Comparison of ENCODE assay signal across 10 cellular contexts in the genomic region with DNA sequence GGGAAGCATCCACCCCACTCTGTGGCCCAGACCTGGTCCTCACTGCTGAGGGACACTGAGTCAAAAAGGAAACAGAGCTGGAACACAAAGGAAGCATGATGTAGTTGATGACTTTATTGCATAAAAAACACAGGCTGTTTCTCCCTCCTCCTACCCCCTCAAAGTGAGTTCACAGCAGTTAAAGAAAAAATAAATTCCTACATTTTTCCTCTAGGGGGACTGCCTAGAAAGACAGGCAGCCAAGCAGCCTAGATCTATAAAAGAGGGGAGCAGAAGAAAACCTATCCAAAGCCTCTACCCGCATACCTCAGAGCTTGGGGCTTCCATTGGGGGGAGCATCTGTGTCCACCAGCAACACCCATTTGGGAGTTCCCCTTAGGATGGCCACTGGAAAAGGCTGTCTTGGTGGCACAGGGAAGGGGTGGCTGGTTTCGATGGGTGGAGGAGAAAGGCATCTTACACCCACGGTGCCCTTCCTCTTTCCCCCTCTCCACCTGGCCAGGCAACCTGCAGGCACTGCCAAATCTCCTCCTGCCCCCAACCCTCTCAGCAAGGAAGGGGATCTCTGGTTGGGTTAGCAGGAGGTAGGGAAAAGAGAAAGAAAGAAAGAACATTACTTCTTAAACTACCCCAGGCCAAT. TPM values are rescaled to one million over a fixed set of nuclear protein-coding genes. Genes with fewer than 3 reads are reported as not detected.
DNase-seq lines count a peak whose midpoint lies in the region; ATAC-seq, FAIRE-seq and TF ChIP-seq lines count a peak whose summit lies in the region.
"Had no signal": no experiment of that assay in that cellular context is flagged by ENCODE, and none has a peak within 500 bp of the region (broad histone marks: within the 10 kb centered on the region; RNA-seq: fewer than 3 reads in every experiment).

No MANE protein-coding gene starts in this region.

- peaks cover 0 to 1% of the 10 kb centered on the region in 2 donors for H3K36me3 Mint-ChIP-seq in activated T-cell treated with anti-CD3 and anti-CD28 coated beads, Interleukin-2, amount 50 U/mL, for 72 hours (ENCODE audit: insufficient read depth in 2 of 2)

- TF ChIP-seq EP300 in esophagus muscularis mucosa (IDR thresholded peaks at IDR 0.05) = no peak

- peaks cover 55% of the 10 kb centered on the region for H3K27me3 Mint-ChIP-seq in activated T-cell treated with anti-CD3 and anti-CD28 coated beads, Interleukin-2, amount 50 U/mL, for 72 hours (ENCODE audit: low read depth)

- H3K4me1 Mint-ChIP-seq in activated T-cell treated with anti-CD3 and anti-CD28 coated beads, Interleukin-2, amount 50 U/mL, for 72 hours (ENCODE audit: low read depth) = peaks cover 37% of the 10 kb centered on the region

- no peaks in the 10 kb centered on the region for H3K9me3 ChIP-seq in esophagus muscularis mucosa
- H3K9me3 ChIP-seq: vagina had no signal

- H3K9me3 Mint-ChIP-seq in activated T-cell treated with anti-CD3 and anti-CD28 coated beads, Interleukin-2, amount 50 U/mL, for 72 hours = no peaks in the 10 kb centered on the region

- no peak for TF ChIP-seq POLR2A in H54 (IDR thresholded peaks at IDR 0.05; ENCODE audit: low read depth, low read length)
- TF ChIP-seq POLR2A in esophagus muscularis mucosa (IDR thresholded peaks at IDR 0.05; ENCODE audit: low read depth) = no peak

- H3K4me3 Mint-ChIP-seq in activated T-cell treated with anti-CD3 and anti-CD28 coated beads, Interleukin-2, amount 50 U/mL, for 72 hours = no peak overlapping the region

- POLR2A ChIA-PET in RWPE1 (lab: Yijun Ruan, JAX; ENCODE audit: low non-redundant PET) = no interaction called here

- ATAC-seq in activated T-cell treated with anti-CD3 and anti-CD28 coated beads, Interleukin-2, amount 50 U/mL, for 72 hours (replicated peaks in 1 of 2) = no peak

- intact Hi-C loops in esophagus muscularis mucosa (cut with DNase I) = loop anchor here (10.0 kb wide), 3 partner anchors 100 to 170 kb away; a partner anchor contains a TSS

- H3K27me3 ChIP-seq in esophagus muscularis mucosa = peaks cover 0 to 55% (median 33%) of the 10 kb centered on the region in 4 donors
- H3K27me3 ChIP-seq: vagina had no signal

- WGBS in esophagus muscularis mucosa = 64% methylated on average over 3 of the region's 3 CpGs

- peaks cover 14 to 44% (median 41%) of the 10 kb centered on the region in 4 donors for H3K4me1 ChIP-seq in esophagus muscularis mucosa

- H3K4me3 ChIP-seq in foreskin fibroblast (ENCODE audit: low read depth in 1 of 2, low read length in 2 of 2) (no peak overlapping the region), esophagus muscularis mucosa (no peak overlapping the region)
- H3K4me3 ChIP-seq: vagina had no signal

- TF ChIP-seq CTCF in AG09319 (IDR thresholded peaks at IDR 0.05; ENCODE audit: low read depth, low read length) (peak; percentile 38), RWPE1 (conservative IDR thresholded peaks at IDR 0.05; ENCODE audit: low read depth) (peak; percentile 37), foreskin fibroblast (IDR thresholded peaks at IDR 0.05; ENCODE audit: low read depth, low read length) (peak; percentile 35), esophagus muscularis mucosa (IDR thresholded peaks at IDR 0.05) (no peak)

- H3K27ac ChIP-seq in RWPE1 (peak overlapping the region; percentile 20), esophagus muscularis mucosa (replicated peaks in 1 of 4) (no peak overlapping the region)
- H3K27ac ChIP-seq: vagina had no signal

- DNase-seq in AG09319 (ENCODE audit: extremely low read depth, low read depth) = no peak
- peak; percentile 72 for DNase-seq in H54 (ENCODE audit: insufficient read length, low spot score)
- no peak for DNase-seq in RWPE1 (ENCODE audit: low spot score)
- DNase-seq in foreskin fibroblast = no peak
- no peak for DNase-seq in activated T-cell treated with anti-CD3 and anti-CD28 coated beads, Interleukin-2, amount 50 U/mL, for 72 hours
- no peak for DNase-seq in esophagus muscularis mucosa (ENCODE audit: extremely low spot score)
- no peak for DNase-seq in NCI-H345 (lab: John Stamatoyannopoulos, UW)
- DNase-seq in ureter (ENCODE audit: low spot score) = no peak
- DNase-seq: NK-92 treated with Interleukin-12 subunit alpha and Interleukin-12 subunit beta, amount 100 ng/mL, for 24 hours had no signal

- no peaks in the 10 kb centered on the region for H3K36me3 ChIP-seq in esophagus muscularis mucosa
- H3K36me3 ChIP-seq: vagina had no signal

- CTCF ChIA-PET in RWPE1 (lab: Yijun Ruan, JAX) = interaction anchor here (0.5 to 4.2 kb wide), 6 partner anchors 13 to 66 kb away, joined by 3 to 77 read pairs (median 4); a partner anchor contains a TSS

- H3K27ac Mint-ChIP-seq in activated T-cell treated with anti-CD3 and anti-CD28 coated beads, Interleukin-2, amount 50 U/mL, for 72 hours = no peak overlapping the region

- FAIRE-seq in H54 (lab: Jason Lieb, UNC) = no peak

RNA-seq across cellular contexts. Expression of a gene that starts 3.9 kb away (rescaled TPM):
- 10 to 100 TPM; 16.1 to 17.6 TPM for total RNA-seq in activated T-cell treated with anti-CD3 and anti-CD28 coated beads, Interleukin-2, amount 50 U/mL, for 72 hours
- 10 to 100 TPM in 3 of 4 donors, 1 to 10 TPM in 1; 9.6 to 34.0 (median 23.1) TPM for total RNA-seq in esophagus muscularis mucosa
- total RNA-seq in ureter = 36.5 TPM

RNA-seq across cellular contexts. Expression of a gene that starts 6.0 kb away (rescaled TPM):
- total RNA-seq in activated T-cell treated with anti-CD3 and anti-CD28 coated beads, Interleukin-2, amount 50 U/mL, for 72 hours = under 1 TPM; 0.12 to 0.28 TPM
- under 1 TPM; under 0.01 to 0.71 (median 0.25) TPM for total RNA-seq in esophagus muscularis mucosa
- total RNA-seq in ureter = 9.2 TPM

RNA-seq across cellular contexts. Expression of a gene that starts 13.5 kb away (rescaled TPM):
- total RNA-seq in activated T-cell treated with anti-CD3 and anti-CD28 coated beads, Interleukin-2, amount 50 U/mL, for 72 hours = under 1 TPM; 0.46 to 0.83 TPM
- total RNA-seq in esophagus muscularis mucosa = under 1 TPM in 1 of 4 donors, not detected in 3; 0.45 TPM
- total RNA-seq in ureter = 0.31 TPM
- total RNA-seq: vagina had no signal

RNA-seq across cellular contexts. Expression of a gene that starts 13.6 kb away (rescaled TPM):
- 10 to 100 TPM; 81.7 to 83.5 TPM for total RNA-seq in activated T-cell treated with anti-CD3 and anti-CD28 coated beads, Interleukin-2, amount 50 U/mL, for 72 hours
- total RNA-seq in esophagus muscularis mucosa = 10 to 100 TPM; 43.6 to 86.8 (median 63.2) TPM
- 38.2 TPM for total RNA-seq in ureter

RNA-seq across cellular contexts. Expression of a gene that starts 23.3 kb away (rescaled TPM):
- 10 to 100 TPM; 23.9 to 24.9 TPM for total RNA-seq in activated T-cell treated with anti-CD3 and anti-CD28 coated beads, Interleukin-2, amount 50 U/mL, for 72 hours
- total RNA-seq in esophagus muscularis mucosa (1 to 10 TPM; 2.0 to 8.4 (median 4.7) TPM), ureter (27.2 TPM)

Comparison
In these comparisons a context has a peak if more than half of its experiments do, and no peak if none do; other contexts are left out.
1. CTCF ChIP-seq: peak in AG09319 (single experiment), RWPE1 (single experiment) and foreskin fibroblast (single experiment); none in esophagus muscularis mucosa (0 of 3).